Comparison of ENCODE assay signal across 32 cellular contexts in genomic region chr3:160454995-160455394, GRCh38. TPM values are rescaled to one million over a fixed set of nuclear protein-coding genes. Genes with fewer than 3 reads are reported as not detected.
DNase-seq lines count a peak whose midpoint lies in the region; ATAC-seq, FAIRE-seq and TF ChIP-seq lines count a peak whose summit lies in the region.
"Had no signal": no experiment of that assay in that cellular context is flagged by ENCODE, and none has a peak within 500 bp of the region (broad histone marks: within the 10 kb centered on the region; RNA-seq: fewer than 3 reads in every experiment).

No MANE protein-coding gene starts in this region.

- ATAC-seq in HG03442 (IDR thresholded peaks at IDR 0.05; ENCODE audit: unreplicated experiment) = no peak
- ATAC-seq in naive thymus-derived CD8-positive, alpha-beta T cell = no peak
- ATAC-seq: gastroesophageal sphincter; left ventricle myocardium superior; stimulated activated memory B cell treated with anti-CD40 and anti-IgM and Interleukin-4, amounts not matched to agents 10 μg/mL and 1 μg/mL and 100 μg/mL, for 72 hours had no signal

- H3K9me3 ChIP-seq in endothelial cell of umbilical vein (replicated peaks; ENCODE audit: control insufficient read depth, insufficient read depth, low read length) = no peaks in the 10 kb centered on the region
- no peaks in the 10 kb centered on the region for H3K9me3 ChIP-seq in smooth muscle cell (replicated peaks; ENCODE audit: low read depth)
- H3K9me3 ChIP-seq: ovary, spleen, suprapubic skin had no signal

- CTCF ChIA-PET in endothelial cell of umbilical vein (lab: Charles Lee) = interaction anchor here (0.9 to 1.3 kb wide), 2 partner anchors 10 to 30 kb away, joined by 3 to 5 read pairs; no protein-coding TSS in a partner anchor

- no peaks in the 10 kb centered on the region for H3K79me2 ChIP-seq in endothelial cell of umbilical vein (ENCODE audit: control insufficient read depth, insufficient read depth, low read length)
- H3K79me2 ChIP-seq in smooth muscle cell (ENCODE audit: low read depth) = no peaks in the 10 kb centered on the region

- DNase-seq in DMS53 treated with DMSO at 0.1 percent for 48 hours (lab: John Stamatoyannopoulos, UW; ENCODE audit: unreplicated experiment) (peak; percentile 8), NCI-H2081 treated with DMSO at 0.1 percent for 48 hours (lab: John Stamatoyannopoulos, UW) (peak; percentile 37), NCI-H748 (lab: John Stamatoyannopoulos, UW; ENCODE audit: unreplicated experiment) (peak; percentile 72), endothelial cell of umbilical vein (ENCODE audit: low read depth, low spot score) (no peak), NCI-H1048 (lab: John Stamatoyannopoulos, UW) (no peak), smooth muscle cell (lab: John Stamatoyannopoulos, UW; ENCODE audit: unreplicated experiment) (no peak)
- DNase-seq in naive thymus-derived CD8-positive, alpha-beta T cell = no peak
- DNase-seq: ACHN; activated CD4-positive, alpha-beta T cell treated with anti-CD3 and anti-CD28 coated beads, Interleukin-2, amount 10 ng/mL, durations not matched to agents 24 days and 14 days; activated naive CD4-positive, alpha-beta T cell treated with anti-CD3 and anti-CD28 coated beads, Interleukin-2, amount 10 ng/mL, durations not matched to agents 7 days and 5 days; EL; H7; left ventricle myocardium superior; midbrain; NCI-H226; ovary; spleen; stimulated activated CD4-positive, alpha-beta T cell treated with anti-CD3 and anti-CD28 coated beads, Interleukin-4, amount 100 ng/mL, for 1 hour; T-helper 2 cell had no signal

- H4K20me1 ChIP-seq in endothelial cell of umbilical vein (replicated peaks; ENCODE audit: control insufficient read depth, extremely low read depth, insufficient read depth, low read length) = no peaks in the 10 kb centered on the region
- H4K20me1 ChIP-seq in smooth muscle cell (ENCODE audit: low read depth) = no peaks in the 10 kb centered on the region
- H4K20me1 ChIP-seq: BLaER1 had no signal

- H3K27me3 ChIP-seq in endothelial cell of umbilical vein (ENCODE audit: control insufficient read depth in 2 of 2, insufficient read depth in 2 of 2, low read length in 2 of 2) (peaks cover 2 to 12% of the 10 kb centered on the region in 2 experiments), smooth muscle cell (ENCODE audit: low read depth) (no peaks in the 10 kb centered on the region)
- H3K27me3 ChIP-seq: BLaER1, cardiac muscle cell, ovary, suprapubic skin had no signal

- no peaks in the 10 kb centered on the region for H3F3A ChIP-seq in smooth muscle cell (ENCODE audit: low read depth)

- intact Hi-C loops in endothelial cell of umbilical vein (cut with micrococcal nuclease) = no loop called here

- H3K4me3 ChIP-seq in endothelial cell of umbilical vein (replicated peaks in 1 of 3; ENCODE audit: insufficient read depth in 1 of 3, low read depth in 1 of 3, low read length in 3 of 3) = no peak overlapping the region
- no peak overlapping the region for H3K4me3 ChIP-seq in smooth muscle cell
- H3K4me3 ChIP-seq: BLaER1, cardiac muscle cell, gastroesophageal sphincter, ovary, SK-N-MC, spleen, suprapubic skin had no signal

- H3K36me3 Mint-ChIP-seq in naive thymus-derived CD8-positive, alpha-beta T cell = no peaks in the 10 kb centered on the region
- H3K36me3 Mint-ChIP-seq: stimulated activated memory B cell treated with anti-CD40 and anti-IgM and Interleukin-4, amounts not matched to agents 10 μg/mL and 1 μg/mL and 100 μg/mL, for 72 hours had no signal

- no TSS peak for BruUV-seq in endothelial cell of umbilical vein (replicated peaks; lab: Mats Ljungman, UMichigan)

- H3K27me3 Mint-ChIP-seq in naive thymus-derived CD8-positive, alpha-beta T cell = no peaks in the 10 kb centered on the region
- H3K27me3 Mint-ChIP-seq: stimulated activated memory B cell treated with anti-CD40 and anti-IgM and Interleukin-4, amounts not matched to agents 10 μg/mL and 1 μg/mL and 100 μg/mL, for 72 hours had no signal

- no peak overlapping the region for H3K4me3 Mint-ChIP-seq in naive thymus-derived CD8-positive, alpha-beta T cell
- H3K4me3 Mint-ChIP-seq: activated CD4-positive, alpha-beta T cell treated with anti-CD3 and anti-CD28 coated beads, Interleukin-2, amount 10 ng/mL, durations not matched to agents 24 days and 14 days; activated naive CD4-positive, alpha-beta T cell treated with anti-CD3 and anti-CD28 coated beads, Interleukin-2, amount 10 ng/mL, durations not matched to agents 7 days and 5 days; dendritic cell treated with granulocyte-macrophage colony-stimulating factor and Interleukin-4, amounts not matched to agents 40 ng/mL and 50 ng/mL, for 4 days; nephron; stimulated activated memory B cell treated with anti-CD40 and anti-IgM and Interleukin-4, amounts not matched to agents 10 μg/mL and 1 μg/mL and 100 μg/mL, for 72 hours had no signal

- H3K4me1 ChIP-seq in endothelial cell of umbilical vein (ENCODE audit: control insufficient read depth, extremely low read depth, insufficient read depth, low read length) = peaks cover 8% of the 10 kb centered on the region
- H3K4me1 ChIP-seq in smooth muscle cell (ENCODE audit: low read depth) = no peaks in the 10 kb centered on the region

- no peak overlapping the region for H3K9ac ChIP-seq in endothelial cell of umbilical vein (replicated peaks; ENCODE audit: extremely low read depth, insufficient read depth, low read length)
- no peak overlapping the region for H3K9ac ChIP-seq in smooth muscle cell (ENCODE audit: low read depth)
- H3K9ac ChIP-seq: BLaER1 had no signal

- POLR2A ChIA-PET in endothelial cell of umbilical vein (lab: Charles Lee) = no interaction called here
- POLR2A ChIA-PET in naive thymus-derived CD8-positive, alpha-beta T cell (lab: Charles Lee) = no interaction called here

- H2AFZ ChIP-seq in endothelial cell of umbilical vein (ENCODE audit: low read depth, low read length) (no peak overlapping the region), smooth muscle cell (ENCODE audit: low read depth) (no peak overlapping the region)

- WGBS in smooth muscle cell (ENCODE audit: low lambda C conversion rate) = 100% methylated on average over 1 of the region's 1 CpG

- no peaks in the 10 kb centered on the region for H3K9me3 Mint-ChIP-seq in naive thymus-derived CD8-positive, alpha-beta T cell
- H3K9me3 Mint-ChIP-seq: dendritic cell treated with granulocyte-macrophage colony-stimulating factor and Interleukin-4, amounts not matched to agents 40 ng/mL and 50 ng/mL, for 4 days; nephron; stimulated activated memory B cell treated with anti-CD40 and anti-IgM and Interleukin-4, amounts not matched to agents 10 μg/mL and 1 μg/mL and 100 μg/mL, for 72 hours had no signal

- no peak overlapping the region for H3K27ac Mint-ChIP-seq in naive thymus-derived CD8-positive, alpha-beta T cell
- H3K27ac Mint-ChIP-seq: activated CD4-positive, alpha-beta T cell treated with anti-CD3 and anti-CD28 coated beads, Interleukin-2, amount 10 ng/mL, durations not matched to agents 24 days and 14 days; activated naive CD4-positive, alpha-beta T cell treated with anti-CD3 and anti-CD28 coated beads, Interleukin-2, amount 10 ng/mL, durations not matched to agents 7 days and 5 days; dendritic cell treated with granulocyte-macrophage colony-stimulating factor and Interleukin-4, amounts not matched to agents 40 ng/mL and 50 ng/mL, for 4 days; nephron; stimulated activated memory B cell treated with anti-CD40 and anti-IgM and Interleukin-4, amounts not matched to agents 10 μg/mL and 1 μg/mL and 100 μg/mL, for 72 hours had no signal

- dilution Hi-C loops in endothelial cell of umbilical vein (cut with MboI; ENCODE audit: extremely low pct_ligation_motif_present, low sequenced_read_pairs) = no loop called here

- H3K27ac ChIP-seq in endothelial cell of umbilical vein (ENCODE audit: insufficient read depth, low read depth, low read length) = no peak overlapping the region
- no peak overlapping the region for H3K27ac ChIP-seq in smooth muscle cell (ENCODE audit: low read depth)
- H3K27ac ChIP-seq: BLaER1, cardiac muscle cell, gastroesophageal sphincter, ovary, SK-N-MC, spleen, suprapubic skin had no signal

- no peak for TF ChIP-seq POLR2A in endothelial cell of umbilical vein (IDR thresholded peaks at IDR 0.05; ENCODE audit: low read depth, low read length)

- H3K4me1 Mint-ChIP-seq in naive thymus-derived CD8-positive, alpha-beta T cell = peaks cover 2 to 7% (median 6%) of the 10 kb centered on the region in 4 donors

- H3K36me3 ChIP-seq in endothelial cell of umbilical vein (ENCODE audit: control insufficient read depth in 2 of 2, extremely low read depth in 1 of 2, insufficient read depth in 2 of 2, low read length in 2 of 2) = no peaks in the 10 kb centered on the region
- no peaks in the 10 kb centered on the region for H3K36me3 ChIP-seq in smooth muscle cell (ENCODE audit: low read depth)
- H3K36me3 ChIP-seq: BLaER1, cardiac muscle cell, gastroesophageal sphincter, ovary, spleen, suprapubic skin had no signal

- H3K9me1 ChIP-seq in endothelial cell of umbilical vein (replicated peaks; ENCODE audit: control insufficient read depth, extremely low read depth, insufficient read depth, low read length) = no peaks in the 10 kb centered on the region

- FAIRE-seq in endothelial cell of umbilical vein (lab: Jason Lieb, UNC) = peak; percentile 31
- FAIRE-seq: endometrium, GM12892, islet of Langerhans, urothelium cell line had no signal

- TF ChIP-seq CTCF in endothelial cell of umbilical vein (IDR thresholded peaks at IDR 0.05; ENCODE audit: extremely low read depth in 1 of 2, insufficient read depth in 1 of 2, low read depth in 1 of 2, low read length in 2 of 2) (no peak), smooth muscle cell (IDR thresholded peaks at IDR 0.05; ENCODE audit: borderline replicate concordance, insufficient read depth, poor library complexity, severe bottlenecking) (no peak)

- H3K4me2 ChIP-seq in endothelial cell of umbilical vein (ENCODE audit: insufficient read depth, low read length) = no peak overlapping the region
- H3K4me2 ChIP-seq in smooth muscle cell = no peak overlapping the region
- H3K4me2 ChIP-seq: BLaER1 had no signal

RNA-seq across cellular contexts. Expression of gene TRIM59, which starts 5.4 kb away (rescaled TPM):
- total RNA-seq in endothelial cell of umbilical vein (32.5 and 33.0 TPM in 2 replicates), smooth muscle cell (12.9 and 19.0 TPM in 2 replicates)
- polyA plus RNA-seq in endothelial cell of umbilical vein (6.4 and 6.8 TPM in 2 replicates), smooth muscle cell (6.6 and 8.9 TPM in 2 replicates)
- 7.7 and 8.3 TPM in 2 replicates for polyA plus RNA-seq in endothelial cell of umbilical vein (2011; cell fraction: cytosol; rRNA removed)
- polyA plus RNA-seq in endothelial cell of umbilical vein (2011; cell fraction: nucleus; rRNA removed) = 7.4 and 9.6 TPM in 2 replicates
- 10.2 and 17.3 TPM in 2 replicates for polyA plus RNA-seq in endothelial cell of umbilical vein (2012)
- polyA minus RNA-seq in endothelial cell of umbilical vein = 16.7 and 19.4 TPM in 2 replicates
- polyA minus RNA-seq in endothelial cell of umbilical vein (2011; cell fraction: cytosol; rRNA and poly(A)+ RNA removed) = 2.2 TPM
- polyA minus RNA-seq in endothelial cell of umbilical vein (2011; cell fraction: nucleus; rRNA and poly(A)+ RNA removed) = 13.6 and 16.0 TPM in 2 replicates
- 10 to 100 TPM; 14.0 to 14.2 TPM for total RNA-seq in naive thymus-derived CD8-positive, alpha-beta T cell
- 10 to 100 TPM; 12.4 to 17.4 (median 14.7) TPM for polyA plus RNA-seq in naive thymus-derived CD8-positive, alpha-beta T cell

RNA-seq across cellular contexts. Expression of gene SMC4, which starts 55.5 kb away (rescaled TPM):
- total RNA-seq in endothelial cell of umbilical vein = 126 and 153 TPM in 2 replicates
- polyA plus RNA-seq in endothelial cell of umbilical vein = 23.7 and 32.1 TPM in 2 replicates
- polyA plus RNA-seq in endothelial cell of umbilical vein (2011; cell fraction: cytosol; rRNA removed) = 51.3 and 59.9 TPM in 2 replicates
- 121 and 182 TPM in 2 replicates for polyA plus RNA-seq in endothelial cell of umbilical vein (2011; cell fraction: nucleus; rRNA removed)
- 44.4 and 93.8 TPM in 2 replicates for polyA plus RNA-seq in endothelial cell of umbilical vein (2012)
- 25.0 and 33.9 TPM in 2 replicates for polyA minus RNA-seq in endothelial cell of umbilical vein
- 79.4 TPM for polyA minus RNA-seq in endothelial cell of umbilical vein (2011; cell fraction: cytosol; rRNA and poly(A)+ RNA removed)
- 119 and 154 TPM in 2 replicates for polyA minus RNA-seq in endothelial cell of umbilical vein (2011; cell fraction: nucleus; rRNA and poly(A)+ RNA removed)
- total RNA-seq in naive thymus-derived CD8-positive, alpha-beta T cell = 10 to 100 TPM; 39.4 to 43.2 TPM
- polyA plus RNA-seq in naive thymus-derived CD8-positive, alpha-beta T cell = 10 to 100 TPM; 19.2 to 32.9 (median 29.0) TPM
- 71.7 and 122 TPM in 2 replicates for total RNA-seq in smooth muscle cell
- polyA plus RNA-seq in smooth muscle cell = 55.1 and 64.5 TPM in 2 replicates

RNA-seq across cellular contexts. Expression of gene IFT80, which starts 56.0 kb away (rescaled TPM):
- 21.4 and 22.5 TPM in 2 replicates for total RNA-seq in endothelial cell of umbilical vein
- polyA plus RNA-seq in endothelial cell of umbilical vein = 4.9 and 7.3 TPM in 2 replicates
- polyA plus RNA-seq in endothelial cell of umbilical vein (2011; cell fraction: cytosol; rRNA removed) = 6.1 and 7.1 TPM in 2 replicates
- polyA plus RNA-seq in endothelial cell of umbilical vein (2011; cell fraction: nucleus; rRNA removed) = 48.2 and 66.3 TPM in 2 replicates
- 13.2 and 20.5 TPM in 2 replicates for polyA plus RNA-seq in endothelial cell of umbilical vein (2012)
- polyA minus RNA-seq in endothelial cell of umbilical vein = 6.8 and 7.8 TPM in 2 replicates
- polyA minus RNA-seq in endothelial cell of umbilical vein (2011; cell fraction: cytosol; rRNA and poly(A)+ RNA removed) = 13.8 TPM
- 23.8 and 38.4 TPM in 2 replicates for polyA minus RNA-seq in endothelial cell of umbilical vein (2011; cell fraction: nucleus; rRNA and poly(A)+ RNA removed)
- 10 to 100 TPM; 30.4 to 34.9 TPM for total RNA-seq in naive thymus-derived CD8-positive, alpha-beta T cell
- polyA plus RNA-seq in naive thymus-derived CD8-positive, alpha-beta T cell = 1 to 10 TPM; 4.8 to 8.4 (median 6.0) TPM
- 43.5 and 61.5 TPM in 2 replicates for total RNA-seq in smooth muscle cell
- polyA plus RNA-seq in smooth muscle cell = 7.9 and 8.3 TPM in 2 replicates

Comparison
In these comparisons a context has a peak if more than half of its experiments do, and no peak if none do; other contexts are left out.
1. DNase-seq: peak in DMS53 treated with DMSO at 0.1 percent for 48 hours (single experiment), NCI-H2081 treated with DMSO at 0.1 percent for 48 hours (single experiment) and NCI-H748 (single experiment); none in endothelial cell of umbilical vein (single experiment), naive thymus-derived CD8-positive, alpha-beta T cell (0 of 10), NCI-H1048 (single experiment) and smooth muscle cell (single experiment).